ENCODE assay signal across 1 cellular context in genomic region chr4:10629394-10629793, GRCh38.
TF ChIP-seq lines count a peak whose summit lies in the region.

No MANE protein-coding gene starts in this region.

TF ChIP-seq in GM12878, 131 proteins besides CTCF, POLR2A, EP300 and RAD21 (continued from another document and continues in another):
- TF ChIP-seq MAX (IDR thresholded peaks at IDR 0.05; ENCODE audit: low read depth, low read length) = no peak
- TF ChIP-seq IRF3 (IDR thresholded peaks at IDR 0.05) = no peak
- no peak for TF ChIP-seq SUZ12 (IDR thresholded peaks at IDR 0.05; ENCODE audit: unreplicated experiment)
- TF ChIP-seq USF1 (IDR thresholded peaks at IDR 0.05; ENCODE audit: borderline replicate concordance, extremely low read length, insufficient read depth, low read depth, low read length) = no peak
- TF ChIP-seq NFXL1 (IDR thresholded peaks at IDR 0.05; ENCODE audit: borderline replicate concordance) = no peak
- TF ChIP-seq BHLHE40 (IDR thresholded peaks at IDR 0.05; ENCODE audit: borderline replicate concordance in 1 of 2, low read depth in 2 of 2, low read length in 1 of 2) = 0 out of 4 replicates have a peak, but pooled peaks of 1 of the 2 experiments have one; percentile 10
- no peak for TF ChIP-seq YY1 (IDR thresholded peaks at IDR 0.05; ENCODE audit: low read depth, low read length)
- no peak for TF ChIP-seq MTA3 (IDR thresholded peaks at IDR 0.05; ENCODE audit: borderline replicate concordance, low read length)
- TF ChIP-seq CUX1 (IDR thresholded peaks at IDR 0.05; ENCODE audit: insufficient replicate concordance, low read depth, low read length) = no peak
- no peak for TF ChIP-seq EED (IDR thresholded peaks at IDR 0.05; ENCODE audit: low read depth)
- 0 out of 2 replicates have a peak, but pooled peaks have one; percentile 65 for TF ChIP-seq CBX5 (IDR thresholded peaks at IDR 0.05; ENCODE audit: low read depth)
- no peak for TF ChIP-seq USF2 (IDR thresholded peaks at IDR 0.05; ENCODE audit: borderline replicate concordance, low read depth, low read length)
- TF ChIP-seq HDAC2 (IDR thresholded peaks at IDR 0.05) = no peak
- peak; percentile 25; the same call in 1 of the 2 replicates for TF ChIP-seq IKZF1 (conservative IDR thresholded peaks at IDR 0.05)
- no peak for TF ChIP-seq ATF3 (IDR thresholded peaks at IDR 0.05; ENCODE audit: borderline replicate concordance, extremely low read depth, low read depth, low read length)
- TF ChIP-seq KLF5 (IDR thresholded peaks at IDR 0.05; ENCODE audit: partially characterized antibody) = no peak
- no peak for TF ChIP-seq BCLAF1 (IDR thresholded peaks at IDR 0.05)
- TF ChIP-seq MYC (IDR thresholded peaks at IDR 0.05; ENCODE audit: insufficient read depth, insufficient read length, insufficient replicate concordance, low read length, severe bottlenecking) = no peak
- no peak for TF ChIP-seq MXI1 (IDR thresholded peaks at IDR 0.05; ENCODE audit: low read depth, low read length)
- TF ChIP-seq BRCA1 (IDR thresholded peaks at IDR 0.05; ENCODE audit: low read depth, low read length) = no peak
- TF ChIP-seq ETV6 (conservative IDR thresholded peaks at IDR 0.05 in 1 of 2, IDR thresholded peaks at IDR 0.05 in 1 of 2; ENCODE audit: borderline replicate concordance in 1 of 2, low read depth in 1 of 2) = no peak
- TF ChIP-seq NR2F1 (conservative IDR thresholded peaks at IDR 0.05) = no peak
- TF ChIP-seq CEBPZ (IDR thresholded peaks at IDR 0.05; ENCODE audit: low read depth, low read length) = no peak
- TF ChIP-seq ZBED1 (IDR thresholded peaks at IDR 0.05; ENCODE audit: borderline replicate concordance) = no peak
- TF ChIP-seq ZNF207 (IDR thresholded peaks at IDR 0.05; ENCODE audit: borderline replicate concordance) = no peak
- TF ChIP-seq REST (IDR thresholded peaks at IDR 0.05; ENCODE audit: low read depth, low read length) = no peak
- no peak for TF ChIP-seq RB1 (IDR thresholded peaks at IDR 0.05; ENCODE audit: borderline replicate concordance)
- TF ChIP-seq MLLT1 (IDR thresholded peaks at IDR 0.05) = no peak
- peak; percentile 78; the same call in 1 of the 2 replicates for TF ChIP-seq CBFB (IDR thresholded peaks at IDR 0.05; ENCODE audit: low read depth)
- no peak for TF ChIP-seq PKNOX1 (IDR thresholded peaks at IDR 0.05)
- TF ChIP-seq SREBF2 (IDR thresholded peaks at IDR 0.05; ENCODE audit: low read length) = no peak
- no peak for TF ChIP-seq HDGF (IDR thresholded peaks at IDR 0.05)
- no peak; the same call in 1 of the 2 replicates for TF ChIP-seq JUNB (IDR thresholded peaks at IDR 0.05)
- TF ChIP-seq NFIC (IDR thresholded peaks at IDR 0.05; ENCODE audit: low read depth, low read length) = peak; percentile 60; the same call in 1 of the 2 replicates
